Comparison of ENCODE assay signal across 25 cellular contexts in the genomic region with DNA sequence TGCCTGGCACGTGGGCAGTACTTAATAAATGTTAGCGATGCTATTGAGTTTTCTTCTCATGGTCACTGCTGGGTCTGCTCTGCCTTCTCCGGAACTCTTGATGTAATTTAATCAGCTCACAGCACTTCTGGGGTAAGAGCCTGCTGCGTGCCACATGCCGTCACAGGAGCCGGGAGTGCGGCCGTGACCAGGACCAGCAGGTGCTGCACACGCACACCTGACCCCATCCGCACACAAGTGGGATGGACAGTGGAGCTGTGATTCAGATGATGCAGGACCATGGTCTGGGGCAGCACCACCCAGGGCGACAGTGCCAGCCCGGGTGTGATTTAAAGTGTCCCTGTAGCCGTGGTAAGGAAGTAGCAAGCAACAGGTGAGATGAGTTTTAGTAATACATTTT.
"Had no signal": no experiment of that assay in that cellular context is flagged by ENCODE, and none has a peak within 500 bp of the region (broad histone marks: within the 10 kb centered on the region; RNA-seq: fewer than 3 reads in every experiment).

No MANE protein-coding gene starts in this region.

- ATAC-seq: heart right ventricle, left colon, left ventricle myocardium superior, lower lobe of right lung, natural killer cell, pancreas, right lobe of liver, upper lobe of right lung had no signal

- DNase-seq: effector CD8-positive, alpha-beta T cell; esophagus squamous epithelium; foreskin melanocyte; glutamatergic neuron; heart right ventricle; hippocampal formation; kidney glomerular epithelial cell; left colon; left ventricle myocardium superior; lower lobe of right lung; natural killer cell; right lobe of liver; small intestine; stimulated activated CD4-positive, alpha-beta T cell treated with anti-CD3 and anti-CD28 coated beads, Interleukin-15, amount 100 ng/mL, for 24 hours; stimulated activated CD4-positive, alpha-beta T cell treated with anti-CD3 and anti-CD28 coated beads, Interleukin-2, amount 100 ng/mL, for 48 hours; stimulated activated naive B cell treated with anti-CD40 and anti-IgM and Interleukin-4, amounts not matched to agents 10 μg/mL and 1 μg/mL and 100 μg/mL, for 72 hours; upper lobe of right lung; uterus had no signal

- H3K36me3 ChIP-seq: pancreas, right lobe of liver, thoracic aorta, upper lobe of right lung, uterus had no signal

- H3K4me1 ChIP-seq: pancreas, right lobe of liver had no signal

- FAIRE-seq: colon, endothelial cell of umbilical vein, islet of Langerhans, pancreas, small intestine had no signal

- H3K27me3 ChIP-seq: esophagus squamous epithelium, heart right ventricle, neutrophil, pancreas, right lobe of liver, tibial nerve, upper lobe of right lung, uterus had no signal

- H3K4me3 ChIP-seq: esophagus squamous epithelium, heart right ventricle, lower lobe of right lung, pancreas, right lobe of liver, thoracic aorta, tibial nerve, upper lobe of right lung, uterus had no signal

- H3K9me3 ChIP-seq: esophagus squamous epithelium, lower lobe of right lung, neutrophil, pancreas, right lobe of liver, thoracic aorta, upper lobe of right lung, uterus had no signal

- H3K27ac ChIP-seq: esophagus squamous epithelium, heart right ventricle, lower lobe of right lung, neutrophil, pancreas, right lobe of liver, thoracic aorta, tibial nerve, upper lobe of right lung, uterus had no signal
